In the genomic region with DNA sequence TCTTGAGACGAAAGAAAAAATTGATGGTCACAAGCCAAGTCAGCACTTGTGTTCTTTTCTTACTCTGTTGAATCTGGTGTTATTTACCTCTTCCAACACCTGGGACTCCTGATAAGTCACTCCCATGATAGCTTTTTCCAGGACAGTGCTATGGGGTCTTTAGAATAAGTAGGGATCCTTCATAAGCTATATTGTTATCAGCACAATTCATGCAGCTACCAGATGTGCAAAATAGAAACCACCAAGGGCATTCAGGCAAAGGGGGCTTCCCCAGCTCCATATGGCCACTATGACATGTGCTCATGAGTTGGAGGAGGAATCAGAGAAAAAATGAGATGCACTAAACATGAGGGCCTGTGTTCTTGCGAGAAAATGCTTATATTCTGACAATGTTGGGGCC, we compare ENCODE assay signal across 14 cellular contexts. TPM values are rescaled to one million over a fixed set of nuclear protein-coding genes. Genes with fewer than 3 reads are reported as not detected.
DNase-seq lines count a peak whose midpoint lies in the region; ATAC-seq and TF ChIP-seq lines count a peak whose summit lies in the region.
"Had no signal": no experiment of that assay in that cellular context is flagged by ENCODE, and none has a peak within 500 bp of the region (broad histone marks: within the 10 kb centered on the region; RNA-seq: fewer than 3 reads in every experiment).

No MANE protein-coding gene starts in this region.

- H3K9me3 ChIP-seq in KOPT-K1 (ENCODE audit: insufficient read depth, low read length, poor library complexity, severe bottlenecking): no peaks in the 10 kb centered on the region
- H3K9me3 ChIP-seq: SK-N-SH had no signal

- no peaks in the 10 kb centered on the region for H3K36me3 ChIP-seq in KOPT-K1 (ENCODE audit: insufficient read depth, low read length)

- no peak overlapping the region for H3K4me3 ChIP-seq in coronary artery
- H3K4me3 ChIP-seq: skin epidermis had no signal

- TF ChIP-seq CTCF in coronary artery (IDR thresholded peaks at IDR 0.05): no peak

- no peaks in the 10 kb centered on the region for H3K27me3 Mint-ChIP-seq in activated T-cell treated with anti-CD3 and anti-CD28 coated beads, Interleukin-2, amount 50 U/mL, for 4 hours (ENCODE audit: low read depth)
- no peaks in the 10 kb centered on the region for H3K27me3 Mint-ChIP-seq in activated naive CD4-positive, alpha-beta T cell treated with anti-CD3 and anti-CD28 coated beads, Interleukin-2, amount 50 U/mL, for 24 hours
- H3K27me3 Mint-ChIP-seq in stimulated activated naive B cell treated with anti-CD40 and anti-IgM and Interleukin-4, amounts not matched to agents 10 μg/mL and 1 μg/mL and 100 μg/mL, for 72 hours: peaks cover 10 to 20% of the 10 kb centered on the region in 2 donors

- DNase-seq in activated T-cell treated with anti-CD3 and anti-CD28 coated beads, Interleukin-2, amount 50 U/mL, for 4 hours: no peak
- DNase-seq in activated T-cell treated with anti-CD3 and anti-CD28 coated beads for 4 hours: no peak
- peak; percentile 47 for DNase-seq in stimulated activated naive B cell treated with anti-CD40 and anti-IgM and Interleukin-4, amounts not matched to agents 10 μg/mL and 1 μg/mL and 100 μg/mL, for 72 hours
- DNase-seq in coronary artery (ENCODE audit: low spot score): no peak
- DNase-seq in NCI-H1417 treated with DMSO at 0.1 percent for 48 hours (lab: John Stamatoyannopoulos, UW): no peak
- DNase-seq: ACHN, anterior cingulate cortex, foreskin melanocyte, NCI-H1105 treated with DMSO at 0.1 percent for 48 hours, SK-N-SH had no signal

- H3K27ac ChIP-seq in KOPT-K1 (ENCODE audit: low read depth, low read length, poor library complexity, severe bottlenecking): peak overlapping the region; percentile 87
- no peak overlapping the region for H3K27ac ChIP-seq in coronary artery

- peak overlapping the region; percentile 5 for H3K4me3 Mint-ChIP-seq in activated T-cell treated with anti-CD3 and anti-CD28 coated beads, Interleukin-2, amount 50 U/mL, for 4 hours
- peak overlapping the region; percentile 36 for H3K4me3 Mint-ChIP-seq in activated naive CD4-positive, alpha-beta T cell treated with anti-CD3 and anti-CD28 coated beads, Interleukin-2, amount 50 U/mL, for 24 hours
- peak overlapping the region; percentile 47 to 69 for H3K4me3 Mint-ChIP-seq in stimulated activated naive B cell treated with anti-CD40 and anti-IgM and Interleukin-4, amounts not matched to agents 10 μg/mL and 1 μg/mL and 100 μg/mL, for 72 hours

- H3K4me1 Mint-ChIP-seq in activated T-cell treated with anti-CD3 and anti-CD28 coated beads, Interleukin-2, amount 50 U/mL, for 4 hours (ENCODE audit: low read depth): peaks cover 91% of the 10 kb centered on the region
- H3K4me1 Mint-ChIP-seq in activated naive CD4-positive, alpha-beta T cell treated with anti-CD3 and anti-CD28 coated beads, Interleukin-2, amount 50 U/mL, for 24 hours: peaks cover 92% of the 10 kb centered on the region
- H3K4me1 Mint-ChIP-seq in stimulated activated naive B cell treated with anti-CD40 and anti-IgM and Interleukin-4, amounts not matched to agents 10 μg/mL and 1 μg/mL and 100 μg/mL, for 72 hours: peaks cover 56 to 75% of the 10 kb centered on the region in 2 donors

- peak overlapping the region; percentile 94 for H3K27ac Mint-ChIP-seq in activated naive CD4-positive, alpha-beta T cell treated with anti-CD3 and anti-CD28 coated beads, Interleukin-2, amount 50 U/mL, for 24 hours
- peak overlapping the region; percentile 97 for H3K27ac Mint-ChIP-seq in stimulated activated naive B cell treated with anti-CD40 and anti-IgM and Interleukin-4, amounts not matched to agents 10 μg/mL and 1 μg/mL and 100 μg/mL, for 72 hours

- no peaks in the 10 kb centered on the region for H3K36me3 Mint-ChIP-seq in activated T-cell treated with anti-CD3 and anti-CD28 coated beads, Interleukin-2, amount 50 U/mL, for 4 hours (ENCODE audit: insufficient read depth)
- peaks cover 2% of the 10 kb centered on the region for H3K36me3 Mint-ChIP-seq in activated naive CD4-positive, alpha-beta T cell treated with anti-CD3 and anti-CD28 coated beads, Interleukin-2, amount 50 U/mL, for 24 hours
- H3K36me3 Mint-ChIP-seq in stimulated activated naive B cell treated with anti-CD40 and anti-IgM and Interleukin-4, amounts not matched to agents 10 μg/mL and 1 μg/mL and 100 μg/mL, for 72 hours: peaks cover 9% of the 10 kb centered on the region in 2 donors

- peaks cover 3% of the 10 kb centered on the region for H3K9me3 Mint-ChIP-seq in activated T-cell treated with anti-CD3 and anti-CD28 coated beads, Interleukin-2, amount 50 U/mL, for 4 hours
- H3K9me3 Mint-ChIP-seq in activated naive CD4-positive, alpha-beta T cell treated with anti-CD3 and anti-CD28 coated beads, Interleukin-2, amount 50 U/mL, for 24 hours: peaks cover 18% of the 10 kb centered on the region
- H3K9me3 Mint-ChIP-seq in stimulated activated naive B cell treated with anti-CD40 and anti-IgM and Interleukin-4, amounts not matched to agents 10 μg/mL and 1 μg/mL and 100 μg/mL, for 72 hours: peaks cover 8 to 14% of the 10 kb centered on the region in 2 donors

- ATAC-seq in activated T-cell treated with anti-CD3 and anti-CD28 coated beads, Interleukin-2, amount 50 U/mL, for 4 hours: peak; percentile 51 to 60
- ATAC-seq in stimulated activated naive B cell treated with anti-CD40 and anti-IgM and Interleukin-4, amounts not matched to agents 10 μg/mL and 1 μg/mL and 100 μg/mL, for 72 hours (replicated peaks): peak; percentile 72 to 75
- no peak for ATAC-seq in esophagus mucosa

RNA-seq across cellular contexts. Expression of a gene that starts 9.5 kb away (rescaled TPM):
- total RNA-seq in activated T-cell treated with anti-CD3 and anti-CD28 coated beads, Interleukin-2, amount 50 U/mL, for 4 hours: 10 to 100 TPM; 25.8 to 33.9 (median 28.7) TPM
- total RNA-seq in esophagus mucosa: 0.68 TPM

Comparison
In these comparisons a context has a peak if more than half of its experiments do, and no peak if none do; other contexts are left out.
1. H3K4me3 Mint-ChIP-seq: peak in every context shown above with its lines; median percentile 58 in stimulated activated naive B cell treated with anti-CD40 and anti-IgM and Interleukin-4, amounts not matched to agents 10 μg/mL and 1 μg/mL and 100 μg/mL, for 72 hours; 36 in activated naive CD4-positive, alpha-beta T cell treated with anti-CD3 and anti-CD28 coated beads, Interleukin-2, amount 50 U/mL, for 24 hours; 5 in activated T-cell treated with anti-CD3 and anti-CD28 coated beads, Interleukin-2, amount 50 U/mL, for 4 hours.
2. RNA of a gene that starts 9.5 kb away (total RNA-seq): 25.8 to 33.9 TPM in activated T-cell treated with anti-CD3 and anti-CD28 coated beads, Interleukin-2, amount 50 U/mL, for 4 hours; 0.68 TPM in esophagus mucosa (single experiment); every median in the first group is over 10 times any median in the second.